In genomic region chr16:29900102-29900887, GRCh38 we compare ENCODE assay signal across 1 cellular context.
A peak's percentile ranks its signal among the peaks of the same experiment; 100 is the strongest.
TF ChIP-seq lines count a peak whose summit lies in the region.

TSS of gene ASPHD1 (plus strand) at chr16:29900488. CDS start at chr16:29900972, 484 bp downstream.

TF ChIP-seq in GM12878, 131 proteins besides CTCF, POLR2A, EP300 and RAD21 (continued from another document):
- TF ChIP-seq IRF3 (IDR thresholded peaks at IDR 0.05) (no peak), NBN (IDR thresholded peaks at IDR 0.05) (no peak), NKRF (conservative IDR thresholded peaks at IDR 0.05) (no peak; the same call in 1 of the 2 replicates), NR2C1 (IDR thresholded peaks at IDR 0.05) (no peak), SRF (IDR thresholded peaks at IDR 0.05; ENCODE audit: low read depth in 2 of 2, low read length in 2 of 2) (no peak), SUZ12 (IDR thresholded peaks at IDR 0.05; ENCODE audit: unreplicated experiment) (no peak), MEF2A (IDR thresholded peaks at IDR 0.05; ENCODE audit: insufficient read depth, low read depth, low read length) (no peak), MAX (IDR thresholded peaks at IDR 0.05; ENCODE audit: low read depth, low read length) (no peak), ZBTB4 (CRISPR knock-in tag; IDR thresholded peaks at IDR 0.05) (no peak), RCOR1 (conservative IDR thresholded peaks at IDR 0.05; ENCODE audit: low read depth, low read length) (no peak), KAT2A (conservative IDR thresholded peaks at IDR 0.05; ENCODE audit: control insufficient read depth, low read depth, low read length) (no peak), BACH1 (IDR thresholded peaks at IDR 0.05; ENCODE audit: borderline replicate concordance) (peak; percentile 48; the same call in 1 of the 2 replicates), DPF2 (IDR thresholded peaks at IDR 0.05) (no peak), MYC (IDR thresholded peaks at IDR 0.05; ENCODE audit: insufficient read depth, insufficient read length, insufficient replicate concordance, low read length, severe bottlenecking) (no peak)
